Comparison of ENCODE assay signal across 13 cellular contexts in the genomic region with DNA sequence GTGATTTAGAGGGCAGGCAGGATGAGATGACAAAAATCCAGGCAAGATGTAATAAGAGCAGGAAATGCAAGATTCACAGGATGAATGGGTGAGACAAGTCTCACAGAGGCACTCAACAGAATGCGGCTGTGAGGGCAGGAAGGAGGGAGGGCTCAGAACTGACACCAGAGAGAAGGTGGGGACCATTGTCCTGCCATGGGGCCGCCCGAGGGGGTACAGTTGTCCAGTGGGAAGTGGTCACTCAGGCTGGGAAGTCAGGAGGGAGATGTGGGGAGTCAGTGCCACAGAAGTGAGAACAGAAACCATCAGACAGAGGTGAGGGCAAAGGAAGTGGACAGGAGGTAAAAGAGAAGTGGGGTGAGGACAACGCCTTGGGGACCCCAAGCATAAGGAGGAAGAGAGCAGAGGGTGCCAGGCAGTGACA. TPM values are rescaled to one million over a fixed set of nuclear protein-coding genes. Genes with fewer than 3 reads are reported as not detected.
DNase-seq lines count a peak whose midpoint lies in the region; ATAC-seq and TF ChIP-seq lines count a peak whose summit lies in the region.
"Had no signal": no experiment of that assay in that cellular context is flagged by ENCODE, and none has a peak within 500 bp of the region (broad histone marks: within the 10 kb centered on the region; RNA-seq: fewer than 3 reads in every experiment).

No MANE protein-coding gene starts in this region.

- H3K27ac ChIP-seq in RWPE1 (peak overlapping the region; percentile 85), endodermal cell (ENCODE audit: low read depth, low read length) (no peak overlapping the region), right cardiac atrium (ENCODE audit: low read length) (no peak overlapping the region)

- TF ChIP-seq CTCF in RWPE1 (conservative IDR thresholded peaks at IDR 0.05; ENCODE audit: low read depth) (no peak), endodermal cell (conservative IDR thresholded peaks at IDR 0.05) (no peak)

- H3K4me3 Mint-ChIP-seq in activated CD8-positive, alpha-beta memory T cell treated with anti-CD3 and anti-CD28 coated beads, Interleukin-2, amount 10 ng/mL, durations not matched to agents 7 days and 5 days, result peak overlapping the region; percentile 42
- H3K4me3 Mint-ChIP-seq in endodermal cell, result no peak overlapping the region
- H3K4me3 Mint-ChIP-seq in stimulated activated memory B cell treated with anti-CD40 and anti-IgM and Interleukin-4, amounts not matched to agents 10 μg/mL and 1 μg/mL and 100 μg/mL, for 72 hours, result peak overlapping the region; percentile 8
- H3K4me3 Mint-ChIP-seq: activated naive CD4-positive, alpha-beta T cell treated with anti-CD3 and anti-CD28 coated beads for 36 hours had no signal

- H3K4me1 Mint-ChIP-seq in activated CD8-positive, alpha-beta memory T cell treated with anti-CD3 and anti-CD28 coated beads, Interleukin-2, amount 10 ng/mL, durations not matched to agents 7 days and 5 days, result peaks cover 34% of the 10 kb centered on the region
- peaks cover 19% of the 10 kb centered on the region for H3K4me1 Mint-ChIP-seq in endodermal cell
- peaks cover 36% of the 10 kb centered on the region for H3K4me1 Mint-ChIP-seq in stimulated activated memory B cell treated with anti-CD40 and anti-IgM and Interleukin-4, amounts not matched to agents 10 μg/mL and 1 μg/mL and 100 μg/mL, for 72 hours

- intact Hi-C loops in right cardiac atrium (cut with DNase I), result loop anchor here in 1 of 4 donors (10.0 kb wide), 1 partner anchor 95 kb away; no protein-coding TSS in a partner anchor

- peaks cover 2% of the 10 kb centered on the region for H3K36me3 Mint-ChIP-seq in activated CD8-positive, alpha-beta memory T cell treated with anti-CD3 and anti-CD28 coated beads, Interleukin-2, amount 10 ng/mL, durations not matched to agents 7 days and 5 days
- H3K36me3 Mint-ChIP-seq in endodermal cell (ENCODE audit: low read depth), result no peaks in the 10 kb centered on the region
- no peaks in the 10 kb centered on the region for H3K36me3 Mint-ChIP-seq in stimulated activated memory B cell treated with anti-CD40 and anti-IgM and Interleukin-4, amounts not matched to agents 10 μg/mL and 1 μg/mL and 100 μg/mL, for 72 hours

- H3K4me3 ChIP-seq in endodermal cell (ENCODE audit: low read length), result no peak overlapping the region
- H3K4me3 ChIP-seq in right cardiac atrium (ENCODE audit: low read length), result no peak overlapping the region

- H3K9me3 ChIP-seq in endodermal cell (ENCODE audit: control insufficient read depth, low read length) (no peaks in the 10 kb centered on the region), right cardiac atrium (ENCODE audit: control insufficient read depth, low read length) (no peaks in the 10 kb centered on the region)

- peak; percentile 62 for DNase-seq in activated CD8-positive, alpha-beta memory T cell treated with anti-CD3 and anti-CD28 coated beads, Interleukin-2, amount 10 ng/mL, durations not matched to agents 7 days and 5 days
- no peak for DNase-seq in activated CD8-positive, alpha-beta memory T cell treated with anti-CD3 and anti-CD28 coated beads for 24 hours
- no peak for DNase-seq in RWPE1 (ENCODE audit: low spot score)
- DNase-seq in endodermal cell, result peak; percentile 78
- DNase-seq in right cardiac atrium, result no peak
- no peak for DNase-seq in activated CD4-positive, alpha-beta T cell treated with anti-CD3 and anti-CD28 coated beads for 1 hour
- DNase-seq: activated naive CD4-positive, alpha-beta T cell treated with anti-CD3 and anti-CD28 coated beads for 36 hours; stimulated activated CD8-positive, alpha-beta memory T cell treated with anti-CD3 and anti-CD28 coated beads, Interleukin-4, amount 100 ng/mL, for 48 hours had no signal

- CTCF ChIA-PET in activated CD8-positive, alpha-beta memory T cell treated with anti-CD3 and anti-CD28 coated beads, Interleukin-2, amount 10 ng/mL, durations not matched to agents 7 days and 5 days (lab: Charles Lee), result interaction anchor here (1.9 kb wide), 1 partner anchor 9 kb away, joined by 5 read pairs; the partner anchor contains the start of gene HIP1
- CTCF ChIA-PET in RWPE1 (lab: Yijun Ruan, JAX), result no interaction called here

- no peaks in the 10 kb centered on the region for H3K9me3 Mint-ChIP-seq in activated CD8-positive, alpha-beta memory T cell treated with anti-CD3 and anti-CD28 coated beads, Interleukin-2, amount 10 ng/mL, durations not matched to agents 7 days and 5 days (ENCODE audit: low read depth)
- no peaks in the 10 kb centered on the region for H3K9me3 Mint-ChIP-seq in endodermal cell
- no peaks in the 10 kb centered on the region for H3K9me3 Mint-ChIP-seq in stimulated activated memory B cell treated with anti-CD40 and anti-IgM and Interleukin-4, amounts not matched to agents 10 μg/mL and 1 μg/mL and 100 μg/mL, for 72 hours
- H3K9me3 Mint-ChIP-seq: activated naive CD4-positive, alpha-beta T cell treated with anti-CD3 and anti-CD28 coated beads for 36 hours had no signal

- POLR2A ChIA-PET in RWPE1 (lab: Yijun Ruan, JAX; ENCODE audit: low non-redundant PET), result no interaction called here

- no peak for ATAC-seq in activated CD8-positive, alpha-beta memory T cell treated with anti-CD3 and anti-CD28 coated beads, Interleukin-2, amount 10 ng/mL, durations not matched to agents 7 days and 5 days
- peak; percentile 67 for ATAC-seq in stimulated activated memory B cell treated with anti-CD40 and anti-IgM and Interleukin-4, amounts not matched to agents 10 μg/mL and 1 μg/mL and 100 μg/mL, for 72 hours
- ATAC-seq in right cardiac atrium, result no peak
- ATAC-seq in HG02763 (IDR thresholded peaks at IDR 0.05; ENCODE audit: unreplicated experiment), result no peak

- 65 to 81% methylated on average over 4 of the region's 4 CpGs for WGBS in endodermal cell (ENCODE audit: insufficient coverage in 1 of 2, insufficient read length in 1 of 2), 2 experiments
- WGBS in right cardiac atrium, result 43% methylated on average over 4 of the region's 4 CpGs

- no peaks in the 10 kb centered on the region for H3K36me3 ChIP-seq in endodermal cell (ENCODE audit: control insufficient read depth, insufficient read depth, low read length)

- peak overlapping the region; percentile 78 for H3K27ac Mint-ChIP-seq in activated CD8-positive, alpha-beta memory T cell treated with anti-CD3 and anti-CD28 coated beads, Interleukin-2, amount 10 ng/mL, durations not matched to agents 7 days and 5 days
- H3K27ac Mint-ChIP-seq in endodermal cell, result no peak overlapping the region
- peak overlapping the region; percentile 11 for H3K27ac Mint-ChIP-seq in stimulated activated memory B cell treated with anti-CD40 and anti-IgM and Interleukin-4, amounts not matched to agents 10 μg/mL and 1 μg/mL and 100 μg/mL, for 72 hours
- H3K27ac Mint-ChIP-seq: activated naive CD4-positive, alpha-beta T cell treated with anti-CD3 and anti-CD28 coated beads for 36 hours had no signal

- H3K4me1 ChIP-seq in endodermal cell (ENCODE audit: control insufficient read depth, insufficient read depth, low read length) (no peaks in the 10 kb centered on the region), right cardiac atrium (ENCODE audit: control insufficient read depth, insufficient read depth, low read length) (peaks cover 5% of the 10 kb centered on the region)

- H3K9ac ChIP-seq in endodermal cell (ENCODE audit: extremely low read depth, low read length, poor library complexity, severe bottlenecking), result no peak overlapping the region

- no peaks in the 10 kb centered on the region for H3K27me3 ChIP-seq in endodermal cell (ENCODE audit: control insufficient read depth, insufficient read depth, low read length, poor library complexity, severe bottlenecking)
- H3K27me3 ChIP-seq in right cardiac atrium (ENCODE audit: control insufficient read depth, insufficient read depth), result no peaks in the 10 kb centered on the region

- no peaks in the 10 kb centered on the region for H3K27me3 Mint-ChIP-seq in activated CD8-positive, alpha-beta memory T cell treated with anti-CD3 and anti-CD28 coated beads, Interleukin-2, amount 10 ng/mL, durations not matched to agents 7 days and 5 days
- H3K27me3 Mint-ChIP-seq in endodermal cell (ENCODE audit: insufficient read depth), result no peaks in the 10 kb centered on the region
- H3K27me3 Mint-ChIP-seq in stimulated activated memory B cell treated with anti-CD40 and anti-IgM and Interleukin-4, amounts not matched to agents 10 μg/mL and 1 μg/mL and 100 μg/mL, for 72 hours, result no peaks in the 10 kb centered on the region

RNA-seq across cellular contexts. Expression of gene HIP1, which starts 8.9 kb away (rescaled TPM):
- total RNA-seq in activated CD8-positive, alpha-beta memory T cell treated with anti-CD3 and anti-CD28 coated beads, Interleukin-2, amount 10 ng/mL, durations not matched to agents 7 days and 5 days, result 10 to 100 TPM in 1 of 2 experiments, 1 to 10 TPM in 1; 7.6 to 11.8 TPM
- total RNA-seq in endodermal cell (10 to 100 TPM; 64.7 to 70.0 TPM), right cardiac atrium (10 to 100 TPM in 3 of 4 donors, 1 to 10 TPM in 1; 8.8 to 15.0 (median 13.0) TPM)
- polyA plus RNA-seq in endodermal cell (2013, experiment 1 of 2), result 44.6 TPM
- polyA plus RNA-seq in endodermal cell (2013, experiment 2 of 2), result 41.5 TPM
- 5.6 TPM for polyA plus RNA-seq in right cardiac atrium

RNA-seq across cellular contexts. Expression of gene CCL26, which starts 42.1 kb away (rescaled TPM):
- not detected for total RNA-seq in activated CD8-positive, alpha-beta memory T cell treated with anti-CD3 and anti-CD28 coated beads, Interleukin-2, amount 10 ng/mL, durations not matched to agents 7 days and 5 days
- total RNA-seq in endodermal cell, result 1 to 10 TPM; 1.2 to 2.9 TPM
- 1.2 TPM for polyA plus RNA-seq in endodermal cell (2013, experiment 1 of 2)
- polyA plus RNA-seq in endodermal cell (2013, experiment 2 of 2), result not detected
- total RNA-seq in right cardiac atrium, result 10 to 100 TPM in 1 of 4 donors, 1 to 10 TPM in 3; 1.0 to 25.2 (median 1.4) TPM
- polyA plus RNA-seq in right cardiac atrium, result 0.59 TPM
- total RNA-seq: activated naive CD4-positive, alpha-beta T cell treated with anti-CD3 and anti-CD28 coated beads for 36 hours; endothelial cell of umbilical vein; pulmonary artery endothelial cell had no signal
- polyA plus RNA-seq: endothelial cell of umbilical vein, keratinocyte had no signal

Comparison
In these comparisons a context has a peak if more than half of its experiments do, and no peak if none do; other contexts are left out.
1. DNase-seq: peak in activated CD8-positive, alpha-beta memory T cell treated with anti-CD3 and anti-CD28 coated beads, Interleukin-2, amount 10 ng/mL, durations not matched to agents 7 days and 5 days (single experiment) and endodermal cell (single experiment); none in activated CD8-positive, alpha-beta memory T cell treated with anti-CD3 and anti-CD28 coated beads for 24 hours (single experiment), RWPE1 (single experiment), right cardiac atrium (0 of 3) and activated CD4-positive, alpha-beta T cell treated with anti-CD3 and anti-CD28 coated beads for 1 hour (single experiment).
2. RNA of gene HIP1, which starts 8.9 kb away (total RNA-seq): 64.7 to 70.0 TPM in endodermal cell; 8.8 to 15.0 TPM in right cardiac atrium and 7.6 to 11.8 TPM in activated CD8-positive, alpha-beta memory T cell treated with anti-CD3 and anti-CD28 coated beads, Interleukin-2, amount 10 ng/mL, durations not matched to agents 7 days and 5 days; every median in the first group is over 4 times any median in the second.